In genomic region chr2:158618859-158619490, GRCh38 we compare ENCODE assay signal across 16 cellular contexts.
DNase-seq lines count a peak whose midpoint lies in the region; ATAC-seq and TF ChIP-seq lines count a peak whose summit lies in the region.
"Had no signal": no experiment of that assay in that cellular context is flagged by ENCODE, and none has a peak within 500 bp of the region (broad histone marks: within the 10 kb centered on the region; RNA-seq: fewer than 3 reads in every experiment).

No MANE protein-coding gene starts in this region.

- no peaks in the 10 kb centered on the region for H3K27me3 ChIP-seq in IMR-90 (ENCODE audit: control insufficient read depth, insufficient read depth, low read length)
- no peaks in the 10 kb centered on the region for H3K27me3 ChIP-seq in endodermal cell (ENCODE audit: control insufficient read depth, insufficient read depth, low read length, poor library complexity, severe bottlenecking)
- no peaks in the 10 kb centered on the region for H3K27me3 ChIP-seq in body of pancreas
- H3K27me3 ChIP-seq: colonic mucosa, vagina had no signal

- dilution Hi-C loops in IMR-90 (cut with HindIII; ENCODE audit: low sequenced_read_pairs, unreplicated experiment): no loop called here

- no peak overlapping the region for H3K9ac ChIP-seq in IMR-90 (ENCODE audit: low read depth, low read length)
- peak overlapping the region; percentile 5 for H3K9ac ChIP-seq in endodermal cell (ENCODE audit: extremely low read depth, low read length, poor library complexity, severe bottlenecking)

- peak overlapping the region; percentile 16 for H3K27ac Mint-ChIP-seq in endodermal cell
- H3K27ac Mint-ChIP-seq in stimulated activated effector memory CD8-positive, alpha-beta T cell treated with anti-CD3 and anti-CD28 coated beads, Interleukin-12 subunit alpha, Interleukin-12 subunit beta, amount 100 ng/mL, for 72 hours: no peak overlapping the region
- H3K27ac Mint-ChIP-seq: activated naive CD8-positive, alpha-beta T cell; B cell had no signal

- H3K36me3 ChIP-seq in IMR-90 (ENCODE audit: control insufficient read depth, insufficient read depth, low read length): peaks cover 7% of the 10 kb centered on the region
- H3K36me3 ChIP-seq in endodermal cell (ENCODE audit: control insufficient read depth, insufficient read depth, low read length): peaks cover 52% of the 10 kb centered on the region
- H3K36me3 ChIP-seq in mesodermal cell (ENCODE audit: control insufficient read depth, insufficient read depth, low read length): peaks cover 34% of the 10 kb centered on the region
- H3K36me3 ChIP-seq in body of pancreas (replicated peaks in 1 of 2; ENCODE audit: insufficient read depth in 1 of 2, low read depth in 2 of 2): peaks cover 3 to 6% of the 10 kb centered on the region in 2 donors
- H3K36me3 ChIP-seq: colonic mucosa had no signal

- WGBS in IMR-90 (ENCODE audit: extremely low coverage in 2 of 2, insufficient read length in 1 of 2), 2 experiments: no CpG with 5 or more reads among the region's 4 CpGs
- WGBS in endodermal cell (ENCODE audit: insufficient coverage in 1 of 2, insufficient read length in 1 of 2), 2 experiments: 82 to 83% methylated on average over 3 to 4 of the region's 4 CpGs
- 71 to 88% methylated on average over 2 to 3 of the region's 4 CpGs for WGBS in mesodermal cell (ENCODE audit: insufficient coverage in 2 of 2), 2 experiments
- 36 to 41% methylated on average over 4 of the region's 4 CpGs for WGBS in body of pancreas, 2 donors

- H3K23ac ChIP-seq in IMR-90 (ENCODE audit: low read depth, low read length): no peak overlapping the region

- no peak overlapping the region for H2AFZ ChIP-seq in IMR-90 (replicated peaks; ENCODE audit: low read length, poor library complexity)

- H3K27ac ChIP-seq in IMR-90 (ENCODE audit: insufficient read depth, low read length) (no peak overlapping the region), endodermal cell (ENCODE audit: low read depth, low read length) (no peak overlapping the region), mesodermal cell (ENCODE audit: low read depth, low read length, severe bottlenecking) (peak overlapping the region; percentile 39), body of pancreas (no peak overlapping the region)
- H3K27ac ChIP-seq: colonic mucosa, vagina had no signal

- peaks cover 4% of the 10 kb centered on the region for H3K9me3 Mint-ChIP-seq in endodermal cell
- H3K9me3 Mint-ChIP-seq in stimulated activated effector memory CD8-positive, alpha-beta T cell treated with anti-CD3 and anti-CD28 coated beads, Interleukin-12 subunit alpha, Interleukin-12 subunit beta, amount 100 ng/mL, for 72 hours: no peaks in the 10 kb centered on the region

- no peaks in the 10 kb centered on the region for H3K79me1 ChIP-seq in IMR-90 (ENCODE audit: low read depth in 1 of 2, low read length in 2 of 2)

- no peak overlapping the region for H4K8ac ChIP-seq in IMR-90 (ENCODE audit: low read depth in 2 of 2, low read length in 2 of 2)

- ATAC-seq in IMR-90 (ENCODE audit: low read depth) (peak; percentile 87), GM18861 (IDR thresholded peaks at IDR 0.05; ENCODE audit: unreplicated experiment) (no peak), body of pancreas (no peak)
- ATAC-seq in stimulated activated effector memory CD8-positive, alpha-beta T cell treated with anti-CD3 and anti-CD28 coated beads, Interleukin-12 subunit alpha, Interleukin-12 subunit beta, amount 100 ng/mL, for 72 hours: no peak
- ATAC-seq: stimulated activated naive CD8-positive, alpha-beta T cell treated with anti-CD3 and anti-CD28 coated beads, Interleukin-15, Interleukin-2, amounts not matched to agents 100 U/mL and 50 U/mL, for 24 hours had no signal

- TF ChIP-seq POLR2A in IMR-90 (IDR thresholded peaks at IDR 0.05; ENCODE audit: low read depth, low read length) (no peak), body of pancreas (IDR thresholded peaks at IDR 0.05) (no peak)

- H3K4me1 ChIP-seq in IMR-90 (ENCODE audit: control insufficient read depth, insufficient read depth, low read length): no peaks in the 10 kb centered on the region; the same call in 1 of the 2 replicates
- no peaks in the 10 kb centered on the region for H3K4me1 ChIP-seq in endodermal cell (ENCODE audit: control insufficient read depth, insufficient read depth, low read length)
- peaks cover 9% of the 10 kb centered on the region for H3K4me1 ChIP-seq in mesodermal cell (ENCODE audit: control insufficient read depth, insufficient read depth, low read length, poor library complexity, severe bottlenecking)
- peaks cover 9% of the 10 kb centered on the region for H3K4me1 ChIP-seq in body of pancreas
- H3K4me1 ChIP-seq: colonic mucosa, vagina had no signal

- no peak overlapping the region for H2BK5ac ChIP-seq in IMR-90 (ENCODE audit: low read depth, low read length, poor library complexity, severe bottlenecking)

- no peak for TF ChIP-seq CTCF in IMR-90 (conservative IDR thresholded peaks at IDR 0.05; ENCODE audit: low read depth, low read length)
- no peak for TF ChIP-seq CTCF in endodermal cell (conservative IDR thresholded peaks at IDR 0.05)
- peak in 1 of 7 experiments; percentile 7 for TF ChIP-seq CTCF in body of pancreas (IDR thresholded peaks at IDR 0.05)

- no peak overlapping the region for H2AK9ac ChIP-seq in IMR-90 (replicated peaks; ENCODE audit: low read depth, low read length, poor library complexity)

- H3K56ac ChIP-seq in IMR-90 (ENCODE audit: extremely low read depth, insufficient read depth, low read length): no peak overlapping the region

- no peak overlapping the region for H3K14ac ChIP-seq in IMR-90 (replicated peaks; ENCODE audit: low read depth, low read length)

- no peak overlapping the region for H3K4ac ChIP-seq in IMR-90 (ENCODE audit: low read depth, low read length)

- no peak overlapping the region; the same call in 1 of the 2 replicates for H3K4me2 ChIP-seq in IMR-90 (ENCODE audit: low read depth, low read length)

- POLR2A ChIA-PET in IMR-90 (lab: Charles Lee; ENCODE audit: unreplicated experiment): no interaction called here

- in situ Hi-C loops in Caki2 (cut with HindIII; ENCODE audit: low pct_unique_long_range_greater_than_20kb, low sequenced_read_pairs) (no loop called here), IMR-90 (cut with MboI; ENCODE audit: low sequenced_read_pairs) (no loop called here)

- no peak overlapping the region for H3K4me3 ChIP-seq in IMR-90 (ENCODE audit: insufficient read depth, low read depth, low read length)
- no peak overlapping the region for H3K4me3 ChIP-seq in endodermal cell (ENCODE audit: low read length)
- no peak overlapping the region for H3K4me3 ChIP-seq in mesodermal cell (ENCODE audit: extremely low read depth, insufficient read depth, low read length, poor library complexity, severe bottlenecking)
- H3K4me3 ChIP-seq in body of pancreas: no peak overlapping the region
- H3K4me3 ChIP-seq: colonic mucosa, vagina had no signal

- no peak overlapping the region for H2AK5ac ChIP-seq in IMR-90 (ENCODE audit: low read depth, low read length)

- H3K27me3 Mint-ChIP-seq in endodermal cell (ENCODE audit: insufficient read depth): no peaks in the 10 kb centered on the region
- H3K27me3 Mint-ChIP-seq: activated naive CD8-positive, alpha-beta T cell; B cell had no signal

- H4K20me1 ChIP-seq in IMR-90 (ENCODE audit: insufficient read depth, low read length): no peaks in the 10 kb centered on the region

- H3K4me1 Mint-ChIP-seq in endodermal cell: no peaks in the 10 kb centered on the region
- no peaks in the 10 kb centered on the region for H3K4me1 Mint-ChIP-seq in stimulated activated effector memory CD8-positive, alpha-beta T cell treated with anti-CD3 and anti-CD28 coated beads, Interleukin-12 subunit alpha, Interleukin-12 subunit beta, amount 100 ng/mL, for 72 hours
- H3K4me1 Mint-ChIP-seq: B cell had no signal

- no peak overlapping the region for H3K4me3 Mint-ChIP-seq in endodermal cell
- no peak overlapping the region for H3K4me3 Mint-ChIP-seq in stimulated activated effector memory CD8-positive, alpha-beta T cell treated with anti-CD3 and anti-CD28 coated beads, Interleukin-12 subunit alpha, Interleukin-12 subunit beta, amount 100 ng/mL, for 72 hours
- H3K4me3 Mint-ChIP-seq: activated naive CD8-positive, alpha-beta T cell; B cell had no signal

- no peak for TF ChIP-seq RAD21 in IMR-90 (IDR thresholded peaks at IDR 0.05; ENCODE audit: low read length)

- H2BK120ac ChIP-seq in IMR-90 (ENCODE audit: low read depth, low read length): no peak overlapping the region

- no peak overlapping the region for H2BK15ac ChIP-seq in IMR-90 (ENCODE audit: low read depth, low read length)

- H3K9me3 ChIP-seq in IMR-90 (ENCODE audit: control insufficient read depth, insufficient read depth, low read length): no peaks in the 10 kb centered on the region
- peaks cover 34% of the 10 kb centered on the region for H3K9me3 ChIP-seq in endodermal cell (ENCODE audit: control insufficient read depth, low read length)
- no peaks in the 10 kb centered on the region for H3K9me3 ChIP-seq in mesodermal cell (ENCODE audit: control insufficient read depth, low read length)
- H3K9me3 ChIP-seq in body of pancreas: no peaks in the 10 kb centered on the region
- H3K9me3 ChIP-seq: colonic mucosa, vagina had no signal

- peaks cover 39% of the 10 kb centered on the region for H3K36me3 Mint-ChIP-seq in endodermal cell (ENCODE audit: low read depth)
- H3K36me3 Mint-ChIP-seq in stimulated activated effector memory CD8-positive, alpha-beta T cell treated with anti-CD3 and anti-CD28 coated beads, Interleukin-12 subunit alpha, Interleukin-12 subunit beta, amount 100 ng/mL, for 72 hours: peaks cover 10% of the 10 kb centered on the region

- intact Hi-C loops in IMR-90 (cut with micrococcal nuclease) (loop anchor here (1.0 to 2.0 kb wide), 2 partner anchors 18 to 161 kb away; no protein-coding TSS in a partner anchor), body of pancreas (cut with DNase I) (no loop called here)

- no peak overlapping the region for H2BK20ac ChIP-seq in IMR-90 (ENCODE audit: low read depth, low read length)

- CTCF ChIA-PET in IMR-90 (lab: Yijun Ruan, JAX): interaction anchor here (0.6 to 1.2 kb wide), 4 partner anchors 17 to 136 kb away, joined by 3 read pairs; no protein-coding TSS in a partner anchor

- no peak overlapping the region; the same call in 1 of the 2 replicates for H3K18ac ChIP-seq in IMR-90 (ENCODE audit: low read depth, low read length)

- peak; percentile 6 for DNase-seq in Caki2 (ENCODE audit: low read depth)
- peak; percentile 47 for DNase-seq in IMR-90
- DNase-seq in endodermal cell: no peak
- no peak for DNase-seq in D341Med (ENCODE audit: low spot score)
- no peak for DNase-seq in stimulated activated effector memory CD8-positive, alpha-beta T cell treated with anti-CD3 and anti-CD28 coated beads, Interleukin-12 subunit alpha, Interleukin-12 subunit beta, amount 100 ng/mL, for 72 hours (ENCODE audit: low spot score in 2 of 2)
- DNase-seq in body of pancreas: no peak
- DNase-seq: activated CD8-positive, alpha-beta memory T cell treated with anti-CD3 and anti-CD28 coated beads, Interleukin-2, amount 50 U/mL, for 48 hours; colonic mucosa; NCI-H2171 treated with DMSO at 0.1 percent for 48 hours; retina; stimulated activated naive CD8-positive, alpha-beta T cell treated with anti-CD3 and anti-CD28 coated beads, Interleukin-15, Interleukin-2, amounts not matched to agents 100 U/mL and 50 U/mL, for 24 hours had no signal

- peaks cover 6% of the 10 kb centered on the region; the same call in 1 of the 2 replicates for H3K9me1 ChIP-seq in IMR-90 (ENCODE audit: insufficient read depth, low read length)

- no TSS peak for BruUV-seq in IMR-90 (replicated peaks; lab: Mats Ljungman, UMichigan)

- no peak overlapping the region for H4K91ac ChIP-seq in IMR-90 (ENCODE audit: insufficient read depth, low read depth, low read length)

- no peak overlapping the region for H4K5ac ChIP-seq in IMR-90 (ENCODE audit: low read depth, low read length)

Comparison
In these comparisons a context has a peak if more than half of its experiments do, and no peak if none do; other contexts are left out.
1. DNase-seq: peak in Caki2 (single experiment) and IMR-90 (single experiment); none in endodermal cell (single experiment), D341Med (single experiment), stimulated activated effector memory CD8-positive, alpha-beta T cell treated with anti-CD3 and anti-CD28 coated beads, Interleukin-12 subunit alpha, Interleukin-12 subunit beta, amount 100 ng/mL, for 72 hours (0 of 2) and body of pancreas (0 of 4).